23 cellular contexts compared by ENCODE assay signal in genomic region chr5:32228816-32229215, GRCh38.
"Had no signal": no experiment of that assay in that cellular context is flagged by ENCODE, and none has a peak within 500 bp of the region (broad histone marks: within the 10 kb centered on the region; RNA-seq: fewer than 3 reads in every experiment).

No MANE protein-coding gene starts in this region.

- H3K9me3 Mint-ChIP-seq: activated naive CD4-positive, alpha-beta T cell treated with anti-CD3 and anti-CD28 coated beads for 36 hours; dendritic cell treated with granulocyte-macrophage colony-stimulating factor and Interleukin-4, amounts not matched to agents 40 ng/mL and 50 ng/mL, for 4 days; nephron had no signal

- H3K4me3 ChIP-seq: left ventricle myocardium inferior, smooth muscle cell had no signal

- H3K27me3 ChIP-seq: brain microvascular endothelial cell had no signal

- H3K4me1 ChIP-seq: parathyroid adenoma had no signal

- DNase-seq: activated CD4-positive, CD25-positive, alpha-beta regulatory T cell treated with anti-CD3 and anti-CD28 coated beads, Interleukin-2, amount 50 U/mL, for 72 hours; activated CD8-positive, alpha-beta memory T cell treated with anti-CD3 and anti-CD28 coated beads, Interleukin-2, amount 50 U/mL, for 48 hours; activated effector memory CD4-positive, alpha-beta T cell treated with Interleukin-2 at 50 U/mL for 16 hours; activated naive CD4-positive, alpha-beta T cell treated with anti-CD3 and anti-CD28 coated beads for 36 hours; activated T-cell treated with anti-CD3 and anti-CD28 coated beads, Interleukin-2, amount 50 U/mL, for 48 hours; aorta; brain microvascular endothelial cell; caudate nucleus; effector CD8-positive, alpha-beta T cell; hippocampal formation; kidney glomerular epithelial cell; left ventricle myocardium inferior; mammary epithelial cell; midbrain; stimulated activated CD4-positive, alpha-beta T cell treated with anti-CD3 and anti-CD28 coated beads, Interleukin-15, amount 100 ng/mL, for 24 hours; stimulated activated naive CD4-positive, alpha-beta T cell; WERI-Rb-1 had no signal

- ATAC-seq: esophagus mucosa, sciatic nerve had no signal

- H3K4me3 Mint-ChIP-seq: activated naive CD4-positive, alpha-beta T cell treated with anti-CD3 and anti-CD28 coated beads for 36 hours; dendritic cell treated with granulocyte-macrophage colony-stimulating factor and Interleukin-4, amounts not matched to agents 40 ng/mL and 50 ng/mL, for 4 days; nephron had no signal

- H3K9me3 ChIP-seq: left ventricle myocardium inferior had no signal

- H3K27me3 Mint-ChIP-seq: dendritic cell treated with granulocyte-macrophage colony-stimulating factor and Interleukin-4, amounts not matched to agents 40 ng/mL and 50 ng/mL, for 4 days had no signal

- H3K27ac Mint-ChIP-seq: activated naive CD4-positive, alpha-beta T cell treated with anti-CD3 and anti-CD28 coated beads for 36 hours; dendritic cell treated with granulocyte-macrophage colony-stimulating factor and Interleukin-4, amounts not matched to agents 40 ng/mL and 50 ng/mL, for 4 days; nephron had no signal
